Comparison of ENCODE assay signal across 9 cellular contexts in genomic region chr3:69090021-69090420, GRCh38. TPM values are rescaled to one million over a fixed set of nuclear protein-coding genes. Genes with fewer than 3 reads are reported as not detected.
DNase-seq lines count a peak whose midpoint lies in the region; ATAC-seq and TF ChIP-seq lines count a peak whose summit lies in the region.
"Had no signal": no experiment of that assay in that cellular context is flagged by ENCODE, and none has a peak within 500 bp of the region (broad histone marks: within the 10 kb centered on the region; RNA-seq: fewer than 3 reads in every experiment).

No MANE protein-coding gene starts in this region.

- CTCF ChIA-PET in CD8-positive, alpha-beta T cell (lab: Charles Lee) = interaction anchor here (0.8 to 1.4 kb wide), 3 partner anchors 9 to 65 kb away, joined by 3 read pairs; no protein-coding TSS in a partner anchor

- DNase-seq in CD8-positive, alpha-beta T cell = no peak
- DNase-seq in SJSA1 (ENCODE audit: low read depth in 1 of 2, low spot score in 2 of 2) (peak in 1 of 2 experiments; percentile 61), epithelial cell of prostate (ENCODE audit: low read depth, low spot score) (peak; percentile 26), psoas muscle (no peak), NCI-H510A treated with DMSO at 0.1 percent for 48 hours (lab: John Stamatoyannopoulos, UW) (no peak), NCI-H510A (lab: John Stamatoyannopoulos, UW) (no peak)
- DNase-seq in stimulated activated naive CD4-positive, alpha-beta T cell treated with Interleukin-2 at 50 U/mL for 16 hours (lab: John Stamatoyannopoulos, UW) = no peak

- H3K27ac ChIP-seq in CD8-positive, alpha-beta T cell (ENCODE audit: low read depth, low read length) = no peak overlapping the region
- peak overlapping the region; percentile 0; the same call in 1 of the 2 replicates for H3K27ac ChIP-seq in SJSA1
- H3K27ac ChIP-seq in epithelial cell of prostate = peak overlapping the region; percentile 97
- peak overlapping the region; percentile 98 for H3K27ac ChIP-seq in psoas muscle

- H3K4me3 Mint-ChIP-seq in CD8-positive, alpha-beta T cell = peak overlapping the region; percentile 55

- peak overlapping the region; percentile 91 for H3K27ac Mint-ChIP-seq in CD8-positive, alpha-beta T cell

- no peaks in the 10 kb centered on the region for H3K27me3 Mint-ChIP-seq in CD8-positive, alpha-beta T cell (ENCODE audit: low read depth)

- intact Hi-C loops in CD8-positive, alpha-beta T cell (cut with DNase I, micrococcal nuclease) = loop anchor here in 1 of 2 experiments (5.0 kb wide), 1 partner anchor 38 kb away; the partner anchor contains the start of gene TMF1
- intact Hi-C loops in psoas muscle (cut with DNase I) = no loop called here

- H3K9me3 Mint-ChIP-seq in CD8-positive, alpha-beta T cell = no peaks in the 10 kb centered on the region

- peaks cover 77% of the 10 kb centered on the region for H3K4me1 Mint-ChIP-seq in CD8-positive, alpha-beta T cell (ENCODE audit: low read depth)

- no peaks in the 10 kb centered on the region for H3K27me3 ChIP-seq in CD8-positive, alpha-beta T cell (ENCODE audit: insufficient read depth, low read length)
- H3K27me3 ChIP-seq in SJSA1 (replicated peaks) (no peaks in the 10 kb centered on the region), psoas muscle (ENCODE audit: insufficient read depth in 3 of 3, low read length in 2 of 3) (no peaks in the 10 kb centered on the region)
- H3K27me3 ChIP-seq: right atrium auricular region had no signal

- no peak for ATAC-seq in CD8-positive, alpha-beta T cell
- no peak for ATAC-seq in psoas muscle
- no peak for ATAC-seq in GM18873 (IDR thresholded peaks at IDR 0.05; ENCODE audit: low FRiP score, unreplicated experiment)

- peak overlapping the region; percentile 11 for H3K4me3 ChIP-seq in CD8-positive, alpha-beta T cell (ENCODE audit: low read depth, low read length)
- no peak overlapping the region for H3K4me3 ChIP-seq in SJSA1
- H3K4me3 ChIP-seq in psoas muscle = peak overlapping the region; percentile 90
- H3K4me3 ChIP-seq: right atrium auricular region had no signal

- H3K9me3 ChIP-seq in CD8-positive, alpha-beta T cell (ENCODE audit: low read length) = no peaks in the 10 kb centered on the region
- H3K9me3 ChIP-seq in SJSA1 (replicated peaks) (no peaks in the 10 kb centered on the region), psoas muscle (no peaks in the 10 kb centered on the region)
- H3K9me3 ChIP-seq: right atrium auricular region had no signal

- H3K4me1 ChIP-seq in CD8-positive, alpha-beta T cell (ENCODE audit: insufficient read depth, low read length) = peaks cover 70% of the 10 kb centered on the region
- peaks cover 92% of the 10 kb centered on the region for H3K4me1 ChIP-seq in SJSA1 (replicated peaks)
- peaks cover 82% of the 10 kb centered on the region for H3K4me1 ChIP-seq in psoas muscle

- no peak for TF ChIP-seq CTCF in CD8-positive, alpha-beta T cell (IDR thresholded peaks at IDR 0.05)
- TF ChIP-seq CTCF in psoas muscle (IDR thresholded peaks at IDR 0.05) = no peak

- no peaks in the 10 kb centered on the region for H3K36me3 ChIP-seq in CD8-positive, alpha-beta T cell (ENCODE audit: insufficient read depth, low read length)
- peaks cover 11% of the 10 kb centered on the region; the same call in 1 of the 2 replicates for H3K36me3 ChIP-seq in SJSA1
- H3K36me3 ChIP-seq in psoas muscle (ENCODE audit: insufficient read depth in 1 of 2, low read depth in 1 of 2) = peaks cover 2 to 14% of the 10 kb centered on the region in 2 donors
- H3K36me3 ChIP-seq: right atrium auricular region had no signal

- H3K36me3 Mint-ChIP-seq in CD8-positive, alpha-beta T cell = peaks cover 49% of the 10 kb centered on the region

- POLR2A ChIA-PET in CD8-positive, alpha-beta T cell (lab: Charles Lee) = interaction anchor here (1.0 to 1.4 kb wide), 3 partner anchors 9 to 39 kb away, joined by 3 to 5 read pairs (median 4); partner anchors contain the start of genes TMF1 and UBA3

- 40 to 74% (median 51%) methylated on average over 3 of the region's 3 CpGs for WGBS in psoas muscle, 3 donors

RNA-seq across cellular contexts. Expression of gene ARL6IP5, which starts 5.3 kb away (rescaled TPM):
- 10 to 100 TPM; 44.8 to 52.9 TPM for total RNA-seq in CD8-positive, alpha-beta T cell
- total RNA-seq in SJSA1 (2014; rRNA removed; shearing (Covaris generic)) = 49.8 and 57.3 TPM in 2 replicates
- total RNA-seq in psoas muscle = 100 to 1,000 TPM; 121 to 191 (median 156) TPM
- 100 to 1,000 TPM in 2 of 3 donors, 10 to 100 TPM in 1; 82.1 to 171 (median 146) TPM for polyA plus RNA-seq in psoas muscle

RNA-seq across cellular contexts. Expression of gene UBA3, which starts 9.9 kb away (rescaled TPM):
- 10 to 100 TPM; 35.0 to 43.5 TPM for total RNA-seq in CD8-positive, alpha-beta T cell
- total RNA-seq in SJSA1 (2014; rRNA removed; shearing (Covaris generic)) = 63.6 and 76.4 TPM in 2 replicates
- total RNA-seq in psoas muscle = 10 to 100 TPM; 32.7 to 44.6 (median 42.3) TPM
- 10 to 100 TPM; 20.5 to 59.3 (median 29.5) TPM for polyA plus RNA-seq in psoas muscle

RNA-seq across cellular contexts. Expression of gene LMOD3, which starts 32.4 kb away (rescaled TPM):
- total RNA-seq in CD8-positive, alpha-beta T cell = not detected
- not detected in 2 replicates for total RNA-seq in SJSA1 (2014; rRNA removed; shearing (Covaris generic))
- 100 to 1,000 TPM; 127 to 258 (median 174) TPM for total RNA-seq in psoas muscle
- polyA plus RNA-seq in psoas muscle = 100 to 1,000 TPM in 2 of 3 donors, 1 to 10 TPM in 1; 9.0 to 133 (median 129) TPM

RNA-seq across cellular contexts. Expression of gene TMF1, which starts 37.9 kb away (rescaled TPM):
- 100 to 1,000 TPM in 1 of 2 experiments, 10 to 100 TPM in 1; 97.9 to 103 TPM for total RNA-seq in CD8-positive, alpha-beta T cell
- 11.8 and 19.5 TPM in 2 replicates for total RNA-seq in SJSA1 (2014; rRNA removed; shearing (Covaris generic))
- 10 to 100 TPM; 23.0 to 31.5 (median 29.3) TPM for total RNA-seq in psoas muscle
- 10 to 100 TPM in 2 of 3 donors, 1 to 10 TPM in 1; 6.7 to 25.9 (median 10.1) TPM for polyA plus RNA-seq in psoas muscle

Comparison
In these comparisons a context has a peak if more than half of its experiments do, and no peak if none do; other contexts are left out.
1. RNA of gene LMOD3, which starts 32.4 kb away (total RNA-seq): 127 to 258 TPM in psoas muscle; not detected in CD8-positive, alpha-beta T cell and not detected in SJSA1; every median in the first group is over 100 times any median in the second.